15 cellular contexts compared by ENCODE assay signal in the genomic region with DNA sequence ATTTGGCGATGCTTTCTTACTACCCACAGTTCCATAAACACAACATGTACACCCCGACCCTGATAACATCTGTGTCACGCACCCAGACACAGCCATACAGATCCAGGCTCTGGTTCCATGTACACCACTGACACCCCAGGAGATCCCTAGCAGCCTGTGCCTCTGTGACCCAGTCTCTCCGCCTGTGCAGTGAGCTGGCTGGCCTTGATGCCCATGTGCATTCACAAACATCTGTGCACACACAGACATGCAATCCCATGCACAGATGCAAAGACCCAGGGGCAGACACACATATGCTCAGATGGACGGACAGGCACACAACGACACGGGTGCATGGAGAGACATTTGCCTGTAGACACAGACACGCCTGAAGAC. TPM values are rescaled to one million over a fixed set of nuclear protein-coding genes. Genes with fewer than 3 reads are reported as not detected.
DNase-seq lines count a peak whose midpoint lies in the region; ATAC-seq, FAIRE-seq and TF ChIP-seq lines count a peak whose summit lies in the region.
"Had no signal": no experiment of that assay in that cellular context is flagged by ENCODE, and none has a peak within 500 bp of the region (broad histone marks: within the 10 kb centered on the region; RNA-seq: fewer than 3 reads in every experiment).

No MANE protein-coding gene starts in this region.

- H3K4me3 ChIP-seq in RWPE2 (ENCODE audit: severe bottlenecking): no peak overlapping the region
- H3K4me3 ChIP-seq in kidney (ENCODE audit: low read length in 2 of 2): no peak overlapping the region
- no peak overlapping the region for H3K4me3 ChIP-seq in suprapubic skin

- no peak for TF ChIP-seq EP300 in suprapubic skin (IDR thresholded peaks at IDR 0.05)

- H3K36me3 Mint-ChIP-seq in activated T-cell treated with anti-CD3 and anti-CD28 coated beads, Interleukin-2, amount 50 U/mL, for 4 hours (ENCODE audit: insufficient read depth): no peaks in the 10 kb centered on the region

- H3K27me3 Mint-ChIP-seq in activated T-cell treated with anti-CD3 and anti-CD28 coated beads, Interleukin-2, amount 50 U/mL, for 4 hours (ENCODE audit: low read depth): no peaks in the 10 kb centered on the region

- H3K27me3 ChIP-seq in RWPE2 (ENCODE audit: insufficient read depth, poor library complexity, severe bottlenecking) (no peaks in the 10 kb centered on the region), suprapubic skin (no peaks in the 10 kb centered on the region)

- no peak for FAIRE-seq in kidney (lab: Jason Lieb, UNC)

- H3K4me1 ChIP-seq in RWPE2 (ENCODE audit: insufficient read depth, poor library complexity, severe bottlenecking) (peaks cover 9% of the 10 kb centered on the region), kidney (ENCODE audit: control insufficient read depth in 1 of 2, insufficient read depth in 1 of 2, low read depth in 1 of 2, low read length in 2 of 2) (peaks cover 3 to 34% of the 10 kb centered on the region in 2 donors), suprapubic skin (peaks cover 58% of the 10 kb centered on the region)

- H3K9me3 ChIP-seq in RWPE2 (ENCODE audit: severe bottlenecking) (no peaks in the 10 kb centered on the region), kidney (ENCODE audit: control insufficient read depth in 1 of 2, low read length in 2 of 2) (no peaks in the 10 kb centered on the region), suprapubic skin (no peaks in the 10 kb centered on the region)

- WGBS in suprapubic skin: 68% methylated on average over 8 of the region's 8 CpGs

- intact Hi-C loops in kidney (cut with DNase I): no loop called here

- no peaks in the 10 kb centered on the region for H3K9me3 Mint-ChIP-seq in activated T-cell treated with anti-CD3 and anti-CD28 coated beads, Interleukin-2, amount 50 U/mL, for 4 hours

- peaks cover 62% of the 10 kb centered on the region for H3K4me1 Mint-ChIP-seq in activated T-cell treated with anti-CD3 and anti-CD28 coated beads, Interleukin-2, amount 50 U/mL, for 4 hours (ENCODE audit: low read depth)

- no peak for ATAC-seq in activated T-cell treated with anti-CD3 and anti-CD28 coated beads, Interleukin-2, amount 50 U/mL, for 4 hours
- no peak for ATAC-seq in RWPE2 (ENCODE audit: low read depth)
- no peak for ATAC-seq in GM18505 (IDR thresholded peaks at IDR 0.05; ENCODE audit: unreplicated experiment)

- H3K4me3 Mint-ChIP-seq in activated T-cell treated with anti-CD3 and anti-CD28 coated beads, Interleukin-2, amount 50 U/mL, for 4 hours: no peak overlapping the region

- H3K9ac ChIP-seq in kidney (ENCODE audit: low read length in 2 of 2): peak overlapping the region in 1 of 2 donors; percentile 34

- TF ChIP-seq CTCF in RWPE2 (IDR thresholded peaks at IDR 0.05; ENCODE audit: poor library complexity, severe bottlenecking) (no peak), kidney (IDR thresholded peaks at IDR 0.05; ENCODE audit: borderline replicate concordance, extremely low read depth, insufficient read depth) (no peak), suprapubic skin (IDR thresholded peaks at IDR 0.05) (no peak)

- H3K36me3 ChIP-seq in RWPE2 (ENCODE audit: low read depth) (no peaks in the 10 kb centered on the region), kidney (ENCODE audit: control insufficient read depth in 1 of 2, insufficient read depth in 2 of 2, low read length in 2 of 2) (no peaks in the 10 kb centered on the region), suprapubic skin (no peaks in the 10 kb centered on the region)

- peak; percentile 24 for DNase-seq in activated T-cell treated with anti-CD3 and anti-CD28 coated beads, Interleukin-2, amount 50 U/mL, for 1 hour
- DNase-seq in activated T-cell treated with anti-CD3 and anti-CD28 coated beads, Interleukin-2, amount 50 U/mL, for 4 hours: no peak
- DNase-seq in RWPE2 (ENCODE audit: low spot score) (peak; percentile 33), kidney (peak; percentile 45), suprapubic skin (ENCODE audit: low spot score in 2 of 2) (peak; percentile 41 to 56), NCI-H1694 (lab: John Stamatoyannopoulos, UW) (no peak)
- DNase-seq in stimulated activated CD4-positive, alpha-beta T cell treated with anti-CD3 and anti-CD28 coated beads, Interleukin-2, amount 100 ng/mL, for 24 hours: no peak
- DNase-seq: activated CD4-positive, alpha-beta T cell treated with anti-CD3 and anti-CD28 coated beads, Interleukin-2, amount 50 U/mL, for 48 hours; NCI-H446 treated with DMSO at 0.1 percent for 48 hours; SIG-M5 had no signal

- no peak overlapping the region for H3K27ac ChIP-seq in RWPE2 (ENCODE audit: poor library complexity, severe bottlenecking)
- H3K27ac ChIP-seq in kidney (ENCODE audit: low read depth in 2 of 2, low read length in 2 of 2): no peak overlapping the region
- H3K27ac ChIP-seq in suprapubic skin: no peak overlapping the region

- TF ChIP-seq POLR2A in suprapubic skin (IDR thresholded peaks at IDR 0.05): no peak
- TF ChIP-seq POLR2A in GM18505 (IDR thresholded peaks at IDR 0.05; ENCODE audit: borderline replicate concordance, extremely low read depth, insufficient read depth, insufficient read length): no peak

RNA-seq across cellular contexts. Expression of gene CCDC102A, which starts 4.1 kb away (rescaled TPM):
- total RNA-seq in activated T-cell treated with anti-CD3 and anti-CD28 coated beads, Interleukin-2, amount 50 U/mL, for 4 hours: 1 to 10 TPM; 4.6 to 8.9 (median 6.9) TPM
- total RNA-seq in kidney (11.9 TPM), suprapubic skin (10 to 100 TPM in 1 of 4 donors, 1 to 10 TPM in 3; 7.1 to 11.5 (median 8.5) TPM)
- 5.7 TPM for polyA plus RNA-seq in kidney (ENCODE audit: insufficient read depth, low read depth, low replicate concordance)

RNA-seq across cellular contexts. Expression of gene ADGRG5, which starts 10.2 kb away (rescaled TPM):
- total RNA-seq in activated T-cell treated with anti-CD3 and anti-CD28 coated beads, Interleukin-2, amount 50 U/mL, for 4 hours: 1 to 10 TPM; 1.7 to 6.7 (median 6.5) TPM
- total RNA-seq in kidney (2.2 TPM), suprapubic skin (under 1 TPM in 3 of 4 donors, not detected in 1; 0.16 to 0.53 (median 0.16) TPM)
- 0.15 TPM for polyA plus RNA-seq in kidney (ENCODE audit: insufficient read depth, low read depth, low replicate concordance)
- total RNA-seq: bronchial epithelial cell, fibroblast of lung, H4, pulmonary artery endothelial cell had no signal
- polyA plus RNA-seq: fibroblast of lung had no signal

RNA-seq across cellular contexts. Expression of gene DOK4, which starts 45.9 kb away (rescaled TPM):
- 1 to 10 TPM; 1.1 to 2.6 (median 1.6) TPM for total RNA-seq in activated T-cell treated with anti-CD3 and anti-CD28 coated beads, Interleukin-2, amount 50 U/mL, for 4 hours
- 63.7 TPM for total RNA-seq in kidney
- polyA plus RNA-seq in kidney (ENCODE audit: insufficient read depth, low read depth, low replicate concordance): 57.2 TPM
- 10 to 100 TPM; 29.8 to 66.8 (median 51.3) TPM for total RNA-seq in suprapubic skin

Comparison
In these comparisons a context has a peak if more than half of its experiments do, and no peak if none do; other contexts are left out.
1. DNase-seq: peak in activated T-cell treated with anti-CD3 and anti-CD28 coated beads, Interleukin-2, amount 50 U/mL, for 1 hour (single experiment), RWPE2 (single experiment), kidney (single experiment) and suprapubic skin (2 of 2); none in activated T-cell treated with anti-CD3 and anti-CD28 coated beads, Interleukin-2, amount 50 U/mL, for 4 hours (single experiment), NCI-H1694 (single experiment) and stimulated activated CD4-positive, alpha-beta T cell treated with anti-CD3 and anti-CD28 coated beads, Interleukin-2, amount 100 ng/mL, for 24 hours (0 of 2).
2. RNA of gene DOK4, which starts 45.9 kb away (total RNA-seq): 63.7 TPM in kidney (single experiment) and 29.8 to 66.8 TPM in suprapubic skin; 1.1 to 2.6 TPM in activated T-cell treated with anti-CD3 and anti-CD28 coated beads, Interleukin-2, amount 50 U/mL, for 4 hours; every median in the first group is over 4 times any median in the second.